ENCODE assay signal across 1 cellular context in genomic region chr1:194268839-194269238, GRCh38.
TF ChIP-seq lines count a peak whose summit lies in the region.

No MANE protein-coding gene starts in this region.

TF ChIP-seq in WTC11, 78 proteins besides CTCF, POLR2A, EP300 and RAD21 (continued from another document):
- TF ChIP-seq ZNF281 (CRISPR knock-in tag; IDR thresholded peaks at IDR 0.05) (no peak), GTF2I (CRISPR knock-in tag; conservative IDR thresholded peaks at IDR 0.05) (no peak), AR (CRISPR knock-in tag; IDR thresholded peaks at IDR 0.05) (no peak), PREB (CRISPR knock-in tag; IDR thresholded peaks at IDR 0.05; ENCODE audit: borderline replicate concordance) (no peak), ZNF317 (CRISPR knock-in tag; IDR thresholded peaks at IDR 0.05; ENCODE audit: borderline replicate concordance, low read depth) (no peak), ARID4B (CRISPR knock-in tag; IDR thresholded peaks at IDR 0.05; ENCODE audit: borderline replicate concordance) (no peak), STAT6 (CRISPR knock-in tag; conservative IDR thresholded peaks at IDR 0.05; ENCODE audit: low read depth) (no peak), TP53 (CRISPR knock-in tag; IDR thresholded peaks at IDR 0.05) (no peak), ZNF138 (CRISPR knock-in tag; conservative IDR thresholded peaks at IDR 0.05) (no peak), SP1 (CRISPR knock-in tag; conservative IDR thresholded peaks at IDR 0.05) (no peak), ZBTB43 (CRISPR knock-in tag; IDR thresholded peaks at IDR 0.05) (no peak), ELF4 (CRISPR knock-in tag; IDR thresholded peaks at IDR 0.05; ENCODE audit: low read depth) (no peak), TEAD4 (CRISPR knock-in tag; IDR thresholded peaks at IDR 0.05) (no peak), RORB (CRISPR knock-in tag; IDR thresholded peaks at IDR 0.05) (no peak)
